In genomic region chr7:20786421-20786778, GRCh38 we compare ENCODE assay signal across 9 cellular contexts. TPM values are rescaled to one million over a fixed set of nuclear protein-coding genes. Genes with fewer than 3 reads are reported as not detected.
DNase-seq lines count a peak whose midpoint lies in the region; ATAC-seq and TF ChIP-seq lines count a peak whose summit lies in the region.
"Had no signal": no experiment of that assay in that cellular context is flagged by ENCODE, and none has a peak within 500 bp of the region (broad histone marks: within the 10 kb centered on the region; RNA-seq: fewer than 3 reads in every experiment).

No MANE protein-coding gene starts in this region.

- TF ChIP-seq CTCF in Calu3 (IDR thresholded peaks at IDR 0.05; ENCODE audit: unreplicated experiment) = no peak
- no peak for TF ChIP-seq CTCF in LNCaP clone FGC (IDR thresholded peaks at IDR 0.05; ENCODE audit: control insufficient read depth, extremely low read depth, insufficient read depth)

- H3K4me3 Mint-ChIP-seq in Calu3 (ENCODE audit: low read depth, unreplicated experiment) = peak overlapping the region; percentile 88

- no peak overlapping the region for H3K27ac ChIP-seq in duodenal mucosa (ENCODE audit: low read depth, low read length)

- H3K27me3 ChIP-seq in duodenal mucosa (ENCODE audit: control insufficient read depth in 1 of 2, insufficient read depth in 2 of 2, low read length in 2 of 2) = peaks cover 68 to 85% of the 10 kb centered on the region in 2 donors
- peaks cover 81% of the 10 kb centered on the region for H3K27me3 ChIP-seq in neuron (ENCODE audit: insufficient read depth, low read length)

- H3K36me3 ChIP-seq in duodenal mucosa (ENCODE audit: control insufficient read depth in 1 of 2, insufficient read depth in 2 of 2, low read length in 2 of 2) = no peaks in the 10 kb centered on the region
- H3K36me3 ChIP-seq in neuron (ENCODE audit: insufficient read depth, low read length) = no peaks in the 10 kb centered on the region

- H3K9me3 ChIP-seq in duodenal mucosa (ENCODE audit: control insufficient read depth in 1 of 2, low read length in 2 of 2) (no peaks in the 10 kb centered on the region), neuron (ENCODE audit: low read length) (no peaks in the 10 kb centered on the region)
- H3K9me3 ChIP-seq: mucosa of descending colon had no signal

- H3K4me1 ChIP-seq in duodenal mucosa (ENCODE audit: control insufficient read depth in 1 of 2, insufficient read depth in 2 of 2, low read length in 2 of 2) = peaks cover 10 to 16% of the 10 kb centered on the region in 2 donors
- H3K4me1 ChIP-seq in neuron (ENCODE audit: insufficient read depth, low read length) = peaks cover 21% of the 10 kb centered on the region

- intact Hi-C loops in Calu3 (cut with micrococcal nuclease; ENCODE audit: unreplicated experiment) = loop anchor here (10.0 kb wide), 1 partner anchor 358 kb away; no protein-coding TSS in a partner anchor

- no peak overlapping the region for H3K27ac Mint-ChIP-seq in Calu3 (ENCODE audit: unreplicated experiment)

- H2AFZ ChIP-seq in neuron (ENCODE audit: low read depth, low read length) = peak overlapping the region; percentile 33

- BruUV-seq in Calu3 (replicated peaks; lab: Mats Ljungman, UMichigan) = no TSS peak

- H3K4me1 Mint-ChIP-seq in Calu3 (ENCODE audit: low read depth, unreplicated experiment) = peaks cover 37% of the 10 kb centered on the region

- CTCF ChIA-PET in Calu3 (lab: Charles Lee) = no interaction called here

- H3K4me3 ChIP-seq in LNCaP clone FGC (ENCODE audit: low read depth, low read length) = peak overlapping the region; percentile 57
- peak overlapping the region; percentile 60 to 61 for H3K4me3 ChIP-seq in duodenal mucosa (ENCODE audit: low read depth in 1 of 2, low read length in 2 of 2)
- H3K4me3 ChIP-seq in neuron (ENCODE audit: low read length) = peak overlapping the region; percentile 64
- H3K4me3 ChIP-seq: mucosa of descending colon had no signal

- H3K36me3 Mint-ChIP-seq in Calu3 (ENCODE audit: insufficient read depth, unreplicated experiment) = peaks cover 26% of the 10 kb centered on the region

- DNase-seq in Calu3 = no peak
- no peak for DNase-seq in LNCaP clone FGC (ENCODE audit: low read depth)
- no peak for DNase-seq in stimulated activated CD4-positive, alpha-beta T cell treated with anti-CD3 and anti-CD28 coated beads, Interleukin-4, amount 100 ng/mL, for 1 hour
- DNase-seq in middle frontal gyrus (ENCODE audit: extremely low spot score, low spot score) = no peak

- peaks cover 91% of the 10 kb centered on the region for H3K27me3 Mint-ChIP-seq in Calu3 (ENCODE audit: unreplicated experiment)

- no peak for ATAC-seq in HG03135 (IDR thresholded peaks at IDR 0.05; ENCODE audit: unreplicated experiment)
- ATAC-seq in HG03175 (IDR thresholded peaks at IDR 0.05; ENCODE audit: unreplicated experiment) = no peak

- H3K9me3 Mint-ChIP-seq in Calu3 (ENCODE audit: low read depth, unreplicated experiment) = no peaks in the 10 kb centered on the region

- no peak overlapping the region for H3K9ac ChIP-seq in duodenal mucosa (ENCODE audit: low read depth in 1 of 2, low read length in 2 of 2)

RNA-seq across cellular contexts. Expression of gene SP8, which starts 0.3 kb away (rescaled TPM):
- not detected in 2 replicates for total RNA-seq in Calu3 (2022)
- total RNA-seq: mucosa of descending colon had no signal
